ENCODE assay signal across 8 cellular contexts in the genomic region with DNA sequence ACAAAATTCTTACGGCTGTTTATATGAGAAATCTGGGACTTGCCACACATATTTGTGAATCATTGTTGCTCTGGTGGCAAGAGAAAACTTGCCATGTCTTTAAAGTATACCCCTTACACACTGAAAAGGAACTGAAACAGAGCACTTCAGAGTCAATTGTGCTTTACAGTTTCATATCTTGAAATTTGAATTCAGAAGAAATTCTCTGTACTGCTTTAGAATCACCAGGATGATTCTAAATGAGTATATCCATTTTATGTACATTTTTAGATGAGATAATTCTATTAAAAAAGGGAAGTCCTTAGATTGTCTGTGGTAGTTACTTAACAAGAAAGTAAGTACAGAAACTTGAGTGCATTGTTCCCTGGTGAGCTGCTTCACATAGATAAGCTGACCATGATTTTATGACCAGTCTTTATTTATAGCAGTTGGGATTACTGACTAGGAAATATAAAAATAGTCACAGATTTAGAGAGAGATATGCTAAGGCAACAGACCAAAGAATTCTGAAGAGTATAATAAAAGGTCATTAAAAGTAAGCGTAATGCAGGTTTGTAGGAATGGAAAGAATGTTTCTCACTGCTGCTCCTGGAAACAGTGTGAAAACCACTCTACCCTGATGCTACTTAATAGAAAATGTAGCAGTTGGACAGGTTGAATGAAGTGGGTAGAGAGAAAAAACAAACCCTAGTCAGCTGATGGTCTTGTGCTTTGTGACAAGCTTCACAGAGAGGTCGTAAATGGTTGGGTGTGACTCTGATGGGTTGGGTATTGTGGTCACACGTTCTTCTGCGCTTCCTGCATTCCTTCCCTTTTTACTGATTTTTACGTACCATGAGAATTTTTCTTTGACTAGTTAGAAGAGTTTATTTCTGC. TPM values are rescaled to one million over a fixed set of nuclear protein-coding genes. Genes with fewer than 3 reads are reported as not detected.
DNase-seq lines count a peak whose midpoint lies in the region; ATAC-seq, FAIRE-seq and TF ChIP-seq lines count a peak whose summit lies in the region.

No MANE protein-coding gene starts in this region.

- FAIRE-seq in GM12892 (lab: Jason Lieb, UNC) = no peak

- peaks cover 62% of the 10 kb centered on the region for H3K4me1 Mint-ChIP-seq in mesothelial cell of epicardium

- TF ChIP-seq CTCF in cardiac fibroblast (IDR thresholded peaks at IDR 0.05; ENCODE audit: low read depth, low read length) (no peak), mesothelial cell of epicardium (IDR thresholded peaks at IDR 0.05; ENCODE audit: unreplicated experiment) (no peak)

- no peak for TF ChIP-seq POLR2A in GM12892 (IDR thresholded peaks at IDR 0.05; ENCODE audit: low read depth, low read length)

- no peaks in the 10 kb centered on the region for H3K9me3 Mint-ChIP-seq in mesothelial cell of epicardium

- peak in 4 of 6 experiments; percentile 2 to 38 (median 26) for DNase-seq in stimulated activated naive CD4-positive, alpha-beta T cell (lab: John Stamatoyannopoulos, UW)
- no peak for DNase-seq in stimulated activated naive CD4-positive, alpha-beta T cell treated with Interleukin-2 at 50 U/mL for 16 hours (lab: John Stamatoyannopoulos, UW)
- peak; percentile 36 for DNase-seq in NCI-H69 (lab: John Stamatoyannopoulos, UW)
- peak; percentile 84 to 89 for DNase-seq in cardiac fibroblast (ENCODE audit: low read depth in 2 of 2)
- no peak for DNase-seq in mesothelial cell of epicardium (ENCODE audit: low spot score in 2 of 2, unreplicated experiment in 2 of 2)
- no peak for DNase-seq in GM12892 (ENCODE audit: insufficient read length)
- no peak for DNase-seq in NCI-H128 (lab: John Stamatoyannopoulos, UW; ENCODE audit: unreplicated experiment)

- H3K27me3 Mint-ChIP-seq in mesothelial cell of epicardium (ENCODE audit: low read depth) = no peaks in the 10 kb centered on the region

- peak overlapping the region; percentile 90 for H3K27ac Mint-ChIP-seq in mesothelial cell of epicardium

- H3K4me3 ChIP-seq in cardiac fibroblast (replicated peaks in 1 of 2; ENCODE audit: low read depth in 2 of 2, low read length in 2 of 2) = peak overlapping the region in 1 of 2 donors; percentile 7

- no peaks in the 10 kb centered on the region for H3K36me3 Mint-ChIP-seq in mesothelial cell of epicardium

- H3K4me3 Mint-ChIP-seq in mesothelial cell of epicardium = peak overlapping the region; percentile 13

- peak; percentile 75 for ATAC-seq in HG02642 (IDR thresholded peaks at IDR 0.05; ENCODE audit: poor library complexity, unreplicated experiment)

RNA-seq across cellular contexts. Expression of a gene that starts 41.0 kb away (rescaled TPM):
- total RNA-seq in mesothelial cell of epicardium = 31.4 to 32.9 TPM (median 32.1 TPM) in 3 replicates
- polyA plus RNA-seq in GM12892 (2012; ENCODE audit: missing spikeins) = 0.34 TPM

Comparison
In these comparisons a context has a peak if more than half of its experiments do, and no peak if none do; other contexts are left out.
1. DNase-seq: peak in stimulated activated naive CD4-positive, alpha-beta T cell (4 of 6), NCI-H69 (single experiment) and cardiac fibroblast (2 of 2); none in stimulated activated naive CD4-positive, alpha-beta T cell treated with Interleukin-2 at 50 U/mL for 16 hours (single experiment), mesothelial cell of epicardium (0 of 2), GM12892 (single experiment) and NCI-H128 (single experiment).